Comparison of ENCODE assay signal across 8 cellular contexts in the genomic region with DNA sequence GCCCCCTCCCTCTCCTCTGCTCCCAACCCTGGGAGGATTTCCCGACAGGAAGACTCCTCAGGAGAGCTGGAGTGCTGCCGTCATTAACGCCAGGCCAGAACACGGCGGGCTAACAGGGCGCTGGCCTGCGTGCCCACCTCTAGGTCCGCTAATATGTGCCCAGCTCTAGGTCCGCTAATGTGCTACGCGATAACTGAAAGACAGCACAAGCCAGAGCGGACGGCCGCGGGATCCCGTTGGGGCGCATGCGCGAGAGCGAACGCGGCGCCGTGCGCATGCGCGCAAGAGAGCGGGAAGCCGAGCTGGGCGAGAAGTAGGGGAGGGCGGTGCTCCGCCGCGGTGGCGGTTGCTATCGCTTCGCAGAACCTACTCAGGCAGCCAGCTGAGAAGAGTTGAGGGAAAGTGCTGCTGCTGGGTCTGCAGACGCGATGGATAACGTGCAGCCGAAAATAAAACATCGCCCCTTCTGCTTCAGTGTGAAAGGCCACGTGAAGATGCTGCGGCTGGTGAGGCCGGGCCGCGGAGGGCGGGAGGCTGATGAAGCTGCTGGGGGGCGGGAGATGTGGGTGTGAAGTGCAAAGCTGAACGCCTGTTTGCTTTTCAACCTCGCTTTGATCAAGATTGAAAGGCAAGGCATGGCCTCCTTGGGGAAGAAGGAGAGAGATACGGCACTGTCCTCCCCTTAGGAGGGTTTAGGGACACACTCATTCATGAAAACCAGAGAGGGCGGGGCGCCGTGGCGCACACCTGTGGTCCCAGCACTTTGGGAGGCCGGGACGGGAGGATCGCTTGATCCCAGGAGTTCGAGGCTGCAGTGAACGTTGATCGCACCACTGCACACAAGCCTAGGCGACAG. TPM values are rescaled to one million over a fixed set of nuclear protein-coding genes. Genes with fewer than 3 reads are reported as not detected.
DNase-seq lines count a peak whose midpoint lies in the region; ATAC-seq and TF ChIP-seq lines count a peak whose summit lies in the region.

A gene with protein sequence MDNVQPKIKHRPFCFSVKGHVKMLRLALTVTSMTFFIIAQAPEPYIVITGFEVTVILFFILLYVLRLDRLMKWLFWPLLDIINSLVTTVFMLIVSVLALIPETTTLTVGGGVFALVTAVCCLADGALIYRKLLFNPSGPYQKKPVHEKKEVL (plus strand): TSS at position 289 of the 856 bp plus-strand sequence. CDS start 140 bp downstream, at position 429.

- H3K27ac ChIP-seq in right lobe of liver = peak within 1 kb of the TSS; percentile 92 to 96 (median 93)

- peak; percentile 45 to 93 (median 86) for DNase-seq in C1 segment of cervical spinal cord (lab: John Stamatoyannopoulos, UW)
- peak; percentile 81 for DNase-seq in NCI-H82 (lab: John Stamatoyannopoulos, UW)
- DNase-seq in activated CD4-positive, alpha-beta T cell treated with anti-CD3 and anti-CD28 coated beads, Interleukin-2, amount 50 U/mL, for 48 hours = peak; percentile 86 to 89
- peak; percentile 80 to 90 for DNase-seq in dermis microvascular lymphatic vessel endothelial cell (ENCODE audit: low read depth in 2 of 2)
- peak; percentile 91 to 92 (median 91) for DNase-seq in right lobe of liver
- DNase-seq in stimulated activated CD4-positive, alpha-beta T cell treated with anti-CD3 and anti-CD28 coated beads, Interleukin-4, amount 100 ng/mL, for 1 hour = peak; percentile 88

- intact Hi-C loops in right lobe of liver (cut with DNase I) = no loop called here

- peak; percentile 79 for ATAC-seq in GM19397 (IDR thresholded peaks at IDR 0.05; ENCODE audit: unreplicated experiment)
- ATAC-seq in HG03565 (IDR thresholded peaks at IDR 0.05; ENCODE audit: unreplicated experiment) = peak; percentile 61
- peak; percentile 80 to 86 (median 83) for ATAC-seq in right lobe of liver

- 11% methylated on average over 38 of the region's 63 CpGs for WGBS in right lobe of liver (ENCODE audit: insufficient coverage, low coverage, low lambda C conversion rate, missing lambda C conversion rate)

- no peaks in the 10 kb centered on the region for H3K27me3 ChIP-seq in right lobe of liver

- no peak for TF ChIP-seq CTCF in right lobe of liver (IDR thresholded peaks at IDR 0.05)

- peak within 1 kb of the TSS; percentile 60 to 77 (median 66) for H3K4me3 ChIP-seq in right lobe of liver

- no peaks in the 10 kb centered on the region for H3K36me3 ChIP-seq in right lobe of liver

- TF ChIP-seq POLR2A in right lobe of liver (IDR thresholded peaks at IDR 0.05) = peak; percentile 91

- H3K4me1 ChIP-seq in right lobe of liver = peaks cover 0 to 35% (median 3%) of the 10 kb centered on the region in 4 donors

- no peaks in the 10 kb centered on the region for H3K9me3 ChIP-seq in right lobe of liver

RNA-seq across cellular contexts. Expression of the gene that starts here (rescaled TPM):
- total RNA-seq in dermis microvascular lymphatic vessel endothelial cell = 69.7 and 84.0 TPM in 2 replicates
- total RNA-seq in right lobe of liver = 10 to 100 TPM in 4 of 6 experiments, 1 to 10 TPM in 2; 8.4 to 30.5 (median 14.0) TPM

Comparison
In these comparisons a context has a peak if more than half of its experiments do, and no peak if none do; other contexts are left out.
1. Peak in every context shown above with its lines: DNase-seq, ATAC-seq, H3K4me3 ChIP-seq and H3K27ac ChIP-seq.